Comparison of ENCODE assay signal across 9 cellular contexts in genomic region chr11:76664578-76665061, GRCh38. TPM values are rescaled to one million over a fixed set of nuclear protein-coding genes. Genes with fewer than 3 reads are reported as not detected.
DNase-seq lines count a peak whose midpoint lies in the region; ATAC-seq, FAIRE-seq and TF ChIP-seq lines count a peak whose summit lies in the region.
"Had no signal": no experiment of that assay in that cellular context is flagged by ENCODE, and none has a peak within 500 bp of the region (broad histone marks: within the 10 kb centered on the region; RNA-seq: fewer than 3 reads in every experiment).

No MANE protein-coding gene starts in this region.

- H2AK5ac ChIP-seq in neuronal stem cell (ENCODE audit: low read depth, low read length): no peak overlapping the region

- no peak overlapping the region for H3K4me3 ChIP-seq in Loucy (ENCODE audit: low read length, poor library complexity, severe bottlenecking)
- no peak overlapping the region for H3K4me3 ChIP-seq in GM12878
- no peak overlapping the region for H3K4me3 ChIP-seq in neuronal stem cell (ENCODE audit: low read length in 2 of 2)

- no peak for TF ChIP-seq POLR2A in GM12878 (IDR thresholded peaks at IDR 0.05; ENCODE audit: low read depth, low read length)

- RAD21 ChIA-PET in GM12878 (lab: Charles Lee; ENCODE audit: unreplicated experiment): interaction anchor here (1.1 to 3.2 kb wide), 4 partner anchors 9 to 66 kb away, joined by 3 to 23 read pairs (median 4); no protein-coding TSS in a partner anchor

- H3K23ac ChIP-seq in neuronal stem cell (ENCODE audit: low read depth, low read length, poor library complexity): no peak overlapping the region

- H4K91ac ChIP-seq in neuronal stem cell (ENCODE audit: low read depth, low read length, poor library complexity): no peak overlapping the region

- H4K20me1 ChIP-seq in Loucy (ENCODE audit: insufficient read depth, low read length, poor library complexity, severe bottlenecking) (no peaks in the 10 kb centered on the region), GM12878 (ENCODE audit: control insufficient read depth, insufficient read depth) (no peaks in the 10 kb centered on the region)

- peak; percentile 94 for DNase-seq in CMK (ENCODE audit: low read depth)
- DNase-seq in GM12878 (ENCODE audit: low read depth, low spot score): no peak
- no peak for DNase-seq in neuronal stem cell (ENCODE audit: low spot score)
- DNase-seq in NCI-H2107 treated with DMSO at 0.1 percent for 48 hours (lab: John Stamatoyannopoulos, UW; ENCODE audit: unreplicated experiment): no peak
- DNase-seq in NCI-H2107 (lab: John Stamatoyannopoulos, UW): no peak
- DNase-seq: NCI-H187 treated with DMSO at 0.1 percent for 48 hours had no signal

- H3K9me3 ChIP-seq in Loucy (ENCODE audit: insufficient read depth, low read depth, low read length): no peaks in the 10 kb centered on the region
- H3K9me3 ChIP-seq in GM12878 (replicated peaks; ENCODE audit: control insufficient read depth, insufficient read depth, low read length): no peaks in the 10 kb centered on the region
- H3K9me3 ChIP-seq in neuronal stem cell (replicated peaks in 1 of 2; ENCODE audit: control insufficient read depth in 2 of 2, insufficient read depth in 1 of 2, low read depth in 1 of 2, low read length in 2 of 2): no peaks in the 10 kb centered on the region

- H3K4ac ChIP-seq in neuronal stem cell (ENCODE audit: low read length): no peak overlapping the region

- no peak for TF ChIP-seq RAD21 in GM12878 (IDR thresholded peaks at IDR 0.05; ENCODE audit: insufficient read depth, low read depth, low read length)

- peak; percentile 35 for ATAC-seq in GM12878
- no peak for ATAC-seq in GM21423 (IDR thresholded peaks at IDR 0.05; ENCODE audit: unreplicated experiment)
- no peak for ATAC-seq in HG03159 (IDR thresholded peaks at IDR 0.05; ENCODE audit: unreplicated experiment)

- H2BK120ac ChIP-seq in neuronal stem cell (ENCODE audit: low read depth, low read length): no peak overlapping the region

- CTCF ChIA-PET in GM12878 (lab: Yijun Ruan, JAX): interaction anchor here (0.9 to 3.6 kb wide), 6 partner anchors 9 to 66 kb away, joined by 3 to 12 read pairs (median 4); no protein-coding TSS in a partner anchor

- no peak for TF ChIP-seq CTCF in Loucy (conservative IDR thresholded peaks at IDR 0.05; ENCODE audit: low read length)
- no peak for TF ChIP-seq CTCF in GM12878 (IDR thresholded peaks at IDR 0.05 in 2 of 3, conservative IDR thresholded peaks at IDR 0.05 in 1 of 3; ENCODE audit: control insufficient read depth in 2 of 3, extremely low read depth in 1 of 3, insufficient read depth in 1 of 3, low read depth in 3 of 3, low read length in 3 of 3)

- H3F3A ChIP-seq in Loucy (ENCODE audit: low read depth): no peaks in the 10 kb centered on the region

- no peaks in the 10 kb centered on the region for H3K27me3 ChIP-seq in Loucy (ENCODE audit: insufficient read depth, low read length, poor library complexity, severe bottlenecking)
- peaks cover under 1 to 2% of the 10 kb centered on the region in 2 experiments; a peak in 3 of 4 replicates for H3K27me3 ChIP-seq in GM12878 (replicated peaks in 1 of 2; ENCODE audit: control insufficient read depth in 2 of 2, insufficient read depth in 2 of 2, low read length in 1 of 2)
- peaks cover 0 to 65% (median 0%) of the 10 kb centered on the region in 3 experiments for H3K27me3 ChIP-seq in neuronal stem cell (ENCODE audit: control insufficient read depth in 3 of 3, insufficient read depth in 3 of 3, low read depth in 1 of 3, low read length in 3 of 3)

- H4K8ac ChIP-seq in neuronal stem cell (ENCODE audit: low read depth, low read length): no peak overlapping the region

- in situ Hi-C loops in GM12878 (cut with MboI): no loop called here

- no peak overlapping the region for H3K14ac ChIP-seq in neuronal stem cell (ENCODE audit: low read length)

- H3K4me2 ChIP-seq in Loucy (ENCODE audit: low read depth, low read length, poor library complexity, severe bottlenecking) (peak overlapping the region; percentile 22), GM12878 (ENCODE audit: control insufficient read depth, insufficient read depth) (peak overlapping the region; percentile 49; the same call in 1 of the 2 replicates), neuronal stem cell (ENCODE audit: insufficient read depth, low read length, poor library complexity, severe bottlenecking) (no peak overlapping the region)

- no peak overlapping the region for H3K27ac ChIP-seq in GM12878 (ENCODE audit: control insufficient read depth, insufficient read depth)
- H3K27ac ChIP-seq in neuronal stem cell (replicated peaks; ENCODE audit: low read length): no peak overlapping the region

- H2BK5ac ChIP-seq in neuronal stem cell (ENCODE audit: low read length): no peak overlapping the region

- H3K9ac ChIP-seq in Loucy (ENCODE audit: low read depth, low read length, poor library complexity, severe bottlenecking) (peak overlapping the region; percentile 10), GM12878 (ENCODE audit: control insufficient read depth, insufficient read depth, low read length) (0 out of 2 replicates have a peak overlapping the region, but pooled peaks have one; percentile 8), neuronal stem cell (ENCODE audit: low read depth, low read length, poor library complexity) (no peak overlapping the region)

- no peak overlapping the region for H2BK12ac ChIP-seq in neuronal stem cell (ENCODE audit: low read length)

- BruUV-seq in GM12878 (replicated peaks; lab: Mats Ljungman, UMichigan): no TSS peak

- TF ChIP-seq EP300 in GM12878 (IDR thresholded peaks at IDR 0.05; ENCODE audit: borderline replicate concordance in 1 of 2, control insufficient read depth in 1 of 2, low read depth in 2 of 2, low read length in 2 of 2): no peak

- no peak overlapping the region for H3K18ac ChIP-seq in neuronal stem cell (ENCODE audit: low read length)

- POLR2A ChIA-PET in GM12878 (lab: Charles Lee): interaction anchor here (1.4 to 2.9 kb wide), 3 partner anchors 9 to 35 kb away, joined by 3 to 15 read pairs (median 3); no protein-coding TSS in a partner anchor

- H2AFZ ChIP-seq in Loucy (ENCODE audit: low read length) (peak overlapping the region; percentile 7; the same call in 1 of the 2 replicates), GM12878 (ENCODE audit: control insufficient read depth, low read depth, low read length) (peak overlapping the region; percentile 59), neuronal stem cell (ENCODE audit: low read length) (peak overlapping the region; percentile 56)

- no peaks in the 10 kb centered on the region for H3K36me3 ChIP-seq in Loucy (ENCODE audit: insufficient read depth, low read length)
- H3K36me3 ChIP-seq in GM12878 (ENCODE audit: control insufficient read depth in 2 of 2, insufficient read depth in 2 of 2, low read length in 1 of 2): no peaks in the 10 kb centered on the region
- H3K36me3 ChIP-seq in neuronal stem cell (replicated peaks in 1 of 2; ENCODE audit: control insufficient read depth in 2 of 2, insufficient read depth in 2 of 2, low read length in 2 of 2): no peaks in the 10 kb centered on the region

- FAIRE-seq in GM12878 (lab: Jason Lieb, UNC): peak; percentile 41

- H2BK15ac ChIP-seq in neuronal stem cell (ENCODE audit: low read length): no peak overlapping the region

- SMC1A ChIA-PET in GM12878 (lab: Charles Lee; ENCODE audit: uncharacterized antibody, unreplicated experiment): interaction anchor here (0.8 to 2.3 kb wide), 6 partner anchors 8 to 66 kb away, joined by 4 to 9 read pairs (median 6); no protein-coding TSS in a partner anchor

- intact Hi-C loops in GM12878 (cut with micrococcal nuclease; ENCODE audit: unreplicated experiment): no loop called here

- H3K4me1 ChIP-seq in Loucy (ENCODE audit: insufficient read depth, low read length, poor library complexity, severe bottlenecking): peaks cover 9% of the 10 kb centered on the region
- peaks cover 35% of the 10 kb centered on the region for H3K4me1 ChIP-seq in GM12878 (ENCODE audit: control insufficient read depth, insufficient read depth, low read length)
- peaks cover 0 to 9% of the 10 kb centered on the region in 2 donors for H3K4me1 ChIP-seq in neuronal stem cell (ENCODE audit: control insufficient read depth in 2 of 2, insufficient read depth in 1 of 2, low read depth in 1 of 2, low read length in 2 of 2)

- no peaks in the 10 kb centered on the region for H3K9me2 ChIP-seq in Loucy (replicated peaks; ENCODE audit: low read depth, low read length)

- H3K79me1 ChIP-seq in neuronal stem cell (ENCODE audit: low read depth, low read length): no peaks in the 10 kb centered on the region

- H3K79me2 ChIP-seq in Loucy (ENCODE audit: insufficient read depth, low read length) (no peaks in the 10 kb centered on the region), GM12878 (ENCODE audit: control insufficient read depth, insufficient read depth, low read length) (no peaks in the 10 kb centered on the region)

- WGBS in GM12878 (ENCODE audit: insufficient coverage, insufficient replicate concordance, low lambda C conversion rate, missing lambda C conversion rate): 46% methylated on average over 11 of the region's 11 CpGs
- WGBS in neuronal stem cell (ENCODE audit: extremely low coverage in 2 of 2, insufficient read length in 2 of 2, insufficient replicate concordance in 1 of 2), 2 donors: no CpG with 5 or more reads among the region's 11 CpGs

TF ChIP-seq in GM12878, 131 proteins besides CTCF, POLR2A, EP300 and RAD21 (continues in another document):
- no peak for TF ChIP-seq SIN3A (IDR thresholded peaks at IDR 0.05; ENCODE audit: low read depth, low read length)

RNA-seq across cellular contexts. Expression of gene LRRC32, which starts 5.9 kb away (rescaled TPM):
- total RNA-seq in GM12878 (2013; cell fraction: nucleolus; rRNA removed): 16.4 and 17.5 TPM in 2 replicates
- 11.0 and 12.9 TPM in 2 replicates for total RNA-seq in GM12878 (2014; rRNA removed)
- 4.9 and 5.5 TPM in 2 replicates for total RNA-seq in GM12878 (2014; rRNA removed; fragmentation: Illumina TruSeq; extraction: Trizol)
- total RNA-seq in GM12878 (2021): 20.8 and 21.2 TPM in 2 replicates
- 3.9 TPM for polyA plus RNA-seq in GM12878 (2011; ENCODE audit: low read depth)
- 0.17 and 0.56 TPM in 2 replicates for polyA plus RNA-seq in GM12878 (2011; rRNA removed)
- polyA plus RNA-seq in GM12878 (2011; cell fraction: cytosol; rRNA removed): 0.31 and 0.67 TPM in 2 replicates
- polyA plus RNA-seq in GM12878 (2011; cell fraction: nucleus; rRNA removed): 0.88 and 1.3 TPM in 2 replicates
- 4.3 and 11.6 TPM in 2 replicates for polyA plus RNA-seq in GM12878 (2012)
- polyA plus RNA-seq in GM12878 (2014; fragmentation: Illumina TruSeq; extraction: Trizol): 7.1 and 9.3 TPM in 2 replicates
- polyA plus RNA-seq in GM12878 (2014; fragmentation: Nextera tagmentation; extraction: Ambion mirVana): 1 to 10 TPM; 4.3 to 7.4 TPM
- 12.2 and 15.4 TPM in 2 replicates for polyA plus RNA-seq in GM12878 (2014; rRNA removed)
- polyA plus RNA-seq in GM12878 (2016; fragmentation: Nextera tagmentation; extraction: Ambion mirVana): 1 to 10 TPM; 6.8 to 7.4 TPM
- 0.44 and 2.3 TPM in 2 replicates for polyA minus RNA-seq in GM12878 (2011; rRNA and poly(A)+ RNA removed)
- 0.40 and 0.62 TPM in 2 replicates for polyA minus RNA-seq in GM12878 (2011; cell fraction: cytosol; rRNA and poly(A)+ RNA removed)
- polyA minus RNA-seq in GM12878 (2011; cell fraction: nucleus; rRNA and poly(A)+ RNA removed): 0.12 and 0.19 TPM in 2 replicates
- polyA plus RNA-seq in neuronal stem cell (2013, experiment 1 of 2): 0.91 TPM
- polyA plus RNA-seq in neuronal stem cell (2013, experiment 2 of 2): 1.1 TPM

Comparison
In these comparisons a context has a peak if more than half of its experiments do, and no peak if none do; other contexts are left out.
1. H2AFZ ChIP-seq: peak in every context shown above with its lines; median percentile 59 in GM12878; 56 in neuronal stem cell; 7 in Loucy.